21 cellular contexts compared by ENCODE assay signal in genomic region chr19:58037927-58038687, GRCh38. TPM values are rescaled to one million over a fixed set of nuclear protein-coding genes. Genes with fewer than 3 reads are reported as not detected.
DNase-seq lines count a peak whose midpoint lies in the region; ATAC-seq, FAIRE-seq and TF ChIP-seq lines count a peak whose summit lies in the region.
"Had no signal": no experiment of that assay in that cellular context is flagged by ENCODE, and none has a peak within 500 bp of the region (broad histone marks: within the 10 kb centered on the region; RNA-seq: fewer than 3 reads in every experiment).

No MANE protein-coding gene starts in this region.

- H3K4me1 ChIP-seq in H1 (replicated peaks in 1 of 4; ENCODE audit: control insufficient read depth in 3 of 4, insufficient read depth in 4 of 4, low read length in 3 of 4), result peaks cover 0 to 24% (median 15%) of the 10 kb centered on the region in 4 experiments; a peak in 6 of 7 replicates
- H3K4me1 ChIP-seq: Peyer's patch had no signal

- FAIRE-seq in H1 (lab: Jason Lieb, UNC), result peak; percentile 13

- H4K5ac ChIP-seq in H1 (ENCODE audit: insufficient read length, low read depth, low read length), result peak overlapping the region; percentile 29

- H3K9me3 ChIP-seq in H1 (ENCODE audit: insufficient read depth in 2 of 2, low read depth in 1 of 2, low read length in 1 of 2), result peaks cover 0 to 2% of the 10 kb centered on the region in 2 experiments; a peak in 1 of 4 replicates

- no peak overlapping the region for H3K4ac ChIP-seq in H1 (replicated peaks; ENCODE audit: insufficient read length, low read depth, low read length)

- peak overlapping the region; percentile 76; the same call in 1 of the 2 replicates for H4K8ac ChIP-seq in H1 (ENCODE audit: extremely low read depth, insufficient read depth, low read length)

- DNase-seq in NCI-H1105 treated with DMSO at 0.1 percent for 48 hours (lab: John Stamatoyannopoulos, UW), result peak; percentile 6
- no peak for DNase-seq in NCI-H1105 (lab: John Stamatoyannopoulos, UW)
- peak; percentile 9 for DNase-seq in M059J (ENCODE audit: low read depth)
- DNase-seq in H1 (ENCODE audit: low read depth in 1 of 2, low spot score in 2 of 2), result peak in 1 of 2 experiments; percentile 48
- DNase-seq in nucleus accumbens (lab: John Stamatoyannopoulos, UW), result peak in 37 of 56 donors; percentile 2 to 82 (median 37)
- no peak for DNase-seq in NCI-H2081 treated with DMSO at 0.1 percent for 48 hours (lab: John Stamatoyannopoulos, UW)
- DNase-seq: activated CD4-positive, alpha-beta T cell treated with anti-CD3 and anti-CD28 coated beads, Interleukin-2, amount 50 U/mL, for 4 hours; activated naive CD8-positive, alpha-beta T cell treated with anti-CD3 and anti-CD28 coated beads for 36 hours; activated T-cell treated with anti-CD3 and anti-CD28 coated beads, Interleukin-2, amount 50 U/mL, for 24 hours; islet precursor cell; NCI-H1048; Peyer's patch; trophoblast cell had no signal

- no peak for TF ChIP-seq RAD21 in H1 (IDR thresholded peaks at IDR 0.05 in 1 of 2, conservative IDR thresholded peaks at IDR 0.05 in 1 of 2; ENCODE audit: low read depth in 2 of 2, low read length in 2 of 2)

- H2BK5ac ChIP-seq in H1 (ENCODE audit: low read depth, low read length), result peak overlapping the region; percentile 66; the same call in 1 of the 2 replicates

- H2BK12ac ChIP-seq in H1 (ENCODE audit: low read depth, low read length), result 0 out of 2 replicates have a peak overlapping the region, but pooled peaks have one; percentile 75

- H2AK5ac ChIP-seq in H1 (ENCODE audit: low read depth, low read length), result peak overlapping the region; percentile 90

- H4K20me1 ChIP-seq in H1 (replicated peaks in 1 of 2; ENCODE audit: control insufficient read depth in 1 of 2, insufficient read depth in 2 of 2, low read length in 2 of 2), result no peaks in the 10 kb centered on the region

- H3K18ac ChIP-seq in H1 (ENCODE audit: extremely low read depth, low read length), result peak overlapping the region; percentile 83

- no peaks in the 10 kb centered on the region for H3K79me2 ChIP-seq in H1 (ENCODE audit: control insufficient read depth in 1 of 2, insufficient read depth in 2 of 2, low read length in 2 of 2)

- H3K79me1 ChIP-seq in H1 (ENCODE audit: low read depth, low read length), result no peaks in the 10 kb centered on the region

- H2AFZ ChIP-seq in H1 (ENCODE audit: low read length), result no peak overlapping the region

- H3K4me2 ChIP-seq in H1 (ENCODE audit: insufficient read depth in 1 of 2, low read depth in 2 of 2, low read length in 2 of 2), result peak overlapping the region; percentile 30 to 54; a peak in 3 of 4 replicates

- no peak overlapping the region for H2BK15ac ChIP-seq in H1 (ENCODE audit: low read length)

- peak overlapping the region; percentile 25 for H4K91ac ChIP-seq in H1 (replicated peaks; ENCODE audit: insufficient read length, low read length)

- peak overlapping the region; percentile 21; the same call in 1 of the 2 replicates for H3K27ac ChIP-seq in H1 (ENCODE audit: low read depth, low read length)
- H3K27ac ChIP-seq: 22Rv1, Peyer's patch had no signal

- TF ChIP-seq CTCF in H1 (IDR thresholded peaks at IDR 0.05; ENCODE audit: control extremely low read depth in 1 of 3, insufficient read depth in 1 of 3, low read depth in 1 of 3, low read length in 3 of 3), result no peak

- no peak overlapping the region for H3K56ac ChIP-seq in H1 (replicated peaks; ENCODE audit: insufficient read length, low read depth, low read length)

- no peak overlapping the region for H3K9ac ChIP-seq in H1 (replicated peaks in 1 of 4; ENCODE audit: extremely low read depth in 1 of 4, low read depth in 3 of 4, low read length in 3 of 4)

- 63% methylated on average over 41 of the region's 44 CpGs; no CpG with 5 or more reads in 1 of the 2 experiments for WGBS in H1 (ENCODE audit: extremely low coverage in 1 of 2, insufficient coverage in 1 of 2, insufficient read length in 1 of 2, insufficient replicate concordance in 2 of 2, low coverage in 1 of 2, low lambda C conversion rate in 2 of 2, missing lambda C conversion rate in 1 of 2), 2 experiments

- H3K14ac ChIP-seq in H1 (ENCODE audit: insufficient read length), result no peak overlapping the region

- H3K36me3 ChIP-seq in H1 (ENCODE audit: control insufficient read depth in 2 of 4, insufficient read depth in 4 of 4, low read length in 3 of 4), result no peaks in the 10 kb centered on the region
- H3K36me3 ChIP-seq: Peyer's patch had no signal

- peak overlapping the region in 1 of 4 experiments; percentile 23; a peak in 2 of 8 replicates for H3K4me3 ChIP-seq in H1 (ENCODE audit: extremely low read depth in 1 of 4, insufficient read depth in 2 of 4, low read depth in 3 of 4, low read length in 4 of 4)
- H3K4me3 ChIP-seq: Peyer's patch had no signal

- peaks cover 2% of the 10 kb centered on the region; the same call in 1 of the 2 replicates for H3K23me2 ChIP-seq in H1 (ENCODE audit: low read depth, low read length)

- no peak overlapping the region for H2BK120ac ChIP-seq in H1 (replicated peaks; ENCODE audit: low read depth, low read length)

- ATAC-seq in HG03521 (IDR thresholded peaks at IDR 0.05; ENCODE audit: unreplicated experiment) (no peak), HG03354 (IDR thresholded peaks at IDR 0.05; ENCODE audit: poor library complexity, severe bottlenecking, unreplicated experiment) (no peak)
- ATAC-seq: stimulated activated effector memory CD8-positive, alpha-beta T cell treated with anti-CD3 and anti-CD28 coated beads, Interleukin-12 subunit alpha, Interleukin-12 subunit beta, amount 100 ng/mL, for 72 hours had no signal

- POLR2A ChIA-PET in H1 (lab: Charles Lee; ENCODE audit: partially characterized antibody), result interaction anchor here (0.7 to 4.3 kb wide), 17 partner anchors 10 to 219 kb away, joined by 3 to 40 read pairs (median 7); partner anchors contain the start of genes ZNF135, ZNF274, ZNF329 and ZNF606

- CTCF ChIA-PET in H1 (lab: Charles Lee; ENCODE audit: partially characterized antibody), result interaction anchor here (0.7 to 1.4 kb wide), 2 partner anchors 17 to 117 kb away, joined by 3 to 4 read pairs; no protein-coding TSS in a partner anchor

- no peak overlapping the region for H2BK20ac ChIP-seq in H1 (ENCODE audit: low read length)

- H3K27me3 ChIP-seq in H1 (replicated peaks in 1 of 4; ENCODE audit: control insufficient read depth in 3 of 4, extremely low read depth in 1 of 4, insufficient read depth in 3 of 4, low read length in 3 of 4), result peaks cover 0 to 8% (median 4%) of the 10 kb centered on the region in 4 experiments; a peak in 3 of 7 replicates
- H3K27me3 ChIP-seq: Peyer's patch had no signal

- H3K23ac ChIP-seq in H1 (ENCODE audit: insufficient read length), result no peak overlapping the region

- TF ChIP-seq POLR2A in H1 (IDR thresholded peaks at IDR 0.05; ENCODE audit: control extremely low read depth in 1 of 2, low read depth in 2 of 2, low read length in 2 of 2), result no peak

- TF ChIP-seq EP300 in H1 (IDR thresholded peaks at IDR 0.05; ENCODE audit: borderline replicate concordance in 1 of 2, low read depth in 2 of 2, low read length in 2 of 2), result no peak

TF ChIP-seq in H1, 55 proteins besides CTCF, POLR2A, EP300 and RAD21 (continues in another document):
- TF ChIP-seq PHF8 (conservative IDR thresholded peaks at IDR 0.05; ENCODE audit: low read depth, low read length), result no peak

RNA-seq across cellular contexts. Expression of gene ZSCAN1, which starts 4.3 kb away (rescaled TPM):
- total RNA-seq in M059J (2014; rRNA removed; shearing (Covaris generic)), result 1.2 TPM in 1 of 2 replicates, not detected in the other
- 0.69 and 1.2 TPM in 2 replicates for total RNA-seq in H1 (2021; fragmentation: NEBNext Ultra II Directional; extraction: Animal tissue kit (Norgen Biotek cat#: 25700))
- polyA plus RNA-seq in H1 (2011; rRNA removed), result 4.3 and 6.4 TPM in 2 replicates
- 3.3 TPM for polyA plus RNA-seq in H1 (2011; cell fraction: cytosol; rRNA removed)
- polyA plus RNA-seq in H1 (2011; cell fraction: nucleus; rRNA removed), result 5.8 TPM
- polyA plus RNA-seq in H1 (2012, experiment 1 of 2), result 1.4 to 3.3 TPM (median 1.8 TPM) in 4 replicates
- polyA plus RNA-seq in H1 (2012, experiment 2 of 2), result 1.4 TPM
- 2.5 TPM for polyA plus RNA-seq in H1 (2013, experiment 1 of 2)
- 1.8 TPM for polyA plus RNA-seq in H1 (2013, experiment 2 of 2)
- not detected in 2 replicates for polyA minus RNA-seq in H1 (2011; rRNA and poly(A)+ RNA removed)
- not detected for polyA minus RNA-seq in H1 (2011; cell fraction: cytosol; rRNA and poly(A)+ RNA removed)
- 1.7 TPM for polyA minus RNA-seq in H1 (2011; cell fraction: nucleus; rRNA and poly(A)+ RNA removed)
- total RNA-seq: activated naive CD8-positive, alpha-beta T cell treated with anti-CD3 and anti-CD28 coated beads for 36 hours; mononuclear cell; NCI-H460; osteocyte; Peyer's patch had no signal
- polyA plus RNA-seq: CD14-positive monocyte had no signal

RNA-seq across cellular contexts. Expression of gene ZNF135, which starts 21.0 kb away (rescaled TPM):
- total RNA-seq in M059J (2014; rRNA removed; shearing (Covaris generic)), result 1.8 and 2.0 TPM in 2 replicates
- 5.2 and 5.3 TPM in 2 replicates for total RNA-seq in H1 (2021; fragmentation: NEBNext Ultra II Directional; extraction: Animal tissue kit (Norgen Biotek cat#: 25700))
- polyA plus RNA-seq in H1 (2011; rRNA removed), result 6.9 and 7.9 TPM in 2 replicates
- polyA plus RNA-seq in H1 (2011; cell fraction: cytosol; rRNA removed), result 9.2 TPM
- 26.8 TPM for polyA plus RNA-seq in H1 (2011; cell fraction: nucleus; rRNA removed)
- polyA plus RNA-seq in H1 (2012, experiment 1 of 2), result 5.1 to 6.2 TPM (median 5.3 TPM) in 4 replicates
- polyA plus RNA-seq in H1 (2012, experiment 2 of 2), result 0.51 TPM
- 4.7 TPM for polyA plus RNA-seq in H1 (2013, experiment 1 of 2)
- 4.2 TPM for polyA plus RNA-seq in H1 (2013, experiment 2 of 2)
- 17.9 and 23.2 TPM in 2 replicates for polyA minus RNA-seq in H1 (2011; rRNA and poly(A)+ RNA removed)
- polyA minus RNA-seq in H1 (2011; cell fraction: cytosol; rRNA and poly(A)+ RNA removed), result 7.2 TPM
- 19.7 TPM for polyA minus RNA-seq in H1 (2011; cell fraction: nucleus; rRNA and poly(A)+ RNA removed)

RNA-seq across cellular contexts. Expression of gene ZNF606, which starts 35.5 kb away (rescaled TPM):
- 13.2 and 13.4 TPM in 2 replicates for total RNA-seq in M059J (2014; rRNA removed; shearing (Covaris generic))
- 17.5 and 19.3 TPM in 2 replicates for total RNA-seq in H1 (2021; fragmentation: NEBNext Ultra II Directional; extraction: Animal tissue kit (Norgen Biotek cat#: 25700))
- 5.2 and 10.2 TPM in 2 replicates for polyA plus RNA-seq in H1 (2011; rRNA removed)
- polyA plus RNA-seq in H1 (2011; cell fraction: cytosol; rRNA removed), result 12.7 TPM
- 14.1 TPM for polyA plus RNA-seq in H1 (2011; cell fraction: nucleus; rRNA removed)
- polyA plus RNA-seq in H1 (2012, experiment 1 of 2), result 8.0 to 10.7 TPM (median 8.2 TPM) in 4 replicates
- 1.0 TPM for polyA plus RNA-seq in H1 (2012, experiment 2 of 2)
- polyA plus RNA-seq in H1 (2013, experiment 1 of 2), result 12.1 TPM
- 10.8 TPM for polyA plus RNA-seq in H1 (2013, experiment 2 of 2)
- polyA minus RNA-seq in H1 (2011; rRNA and poly(A)+ RNA removed), result 11.3 and 11.9 TPM in 2 replicates
- polyA minus RNA-seq in H1 (2011; cell fraction: cytosol; rRNA and poly(A)+ RNA removed), result 18.1 TPM
- 35.9 TPM for polyA minus RNA-seq in H1 (2011; cell fraction: nucleus; rRNA and poly(A)+ RNA removed)

RNA-seq across cellular contexts. Expression of gene ZSCAN18, which starts 59.9 kb away (rescaled TPM):
- total RNA-seq in M059J (2014; rRNA removed; shearing (Covaris generic)), result 33.3 and 39.8 TPM in 2 replicates
- total RNA-seq in H1 (2021; fragmentation: NEBNext Ultra II Directional; extraction: Animal tissue kit (Norgen Biotek cat#: 25700)), result 37.0 and 37.6 TPM in 2 replicates
- polyA plus RNA-seq in H1 (2011; rRNA removed), result 41.4 and 64.7 TPM in 2 replicates
- polyA plus RNA-seq in H1 (2011; cell fraction: cytosol; rRNA removed), result 58.3 TPM
- 111 TPM for polyA plus RNA-seq in H1 (2011; cell fraction: nucleus; rRNA removed)
- polyA plus RNA-seq in H1 (2012, experiment 1 of 2), result 41.5 to 51.6 TPM (median 46.0 TPM) in 4 replicates
- 31.0 TPM for polyA plus RNA-seq in H1 (2012, experiment 2 of 2)
- 29.8 TPM for polyA plus RNA-seq in H1 (2013, experiment 1 of 2)
- polyA plus RNA-seq in H1 (2013, experiment 2 of 2), result 27.0 TPM
- 18.1 and 18.4 TPM in 2 replicates for polyA minus RNA-seq in H1 (2011; rRNA and poly(A)+ RNA removed)
- 29.7 TPM for polyA minus RNA-seq in H1 (2011; cell fraction: cytosol; rRNA and poly(A)+ RNA removed)
- 44.2 TPM for polyA minus RNA-seq in H1 (2011; cell fraction: nucleus; rRNA and poly(A)+ RNA removed)

Comparison
In these comparisons a context has a peak if more than half of its experiments do, and no peak if none do; other contexts are left out.
1. DNase-seq: peak in NCI-H1105 treated with DMSO at 0.1 percent for 48 hours (single experiment), M059J (single experiment) and nucleus accumbens (37 of 56); none in NCI-H1105 (single experiment) and NCI-H2081 treated with DMSO at 0.1 percent for 48 hours (single experiment).